1 cellular context compared by ENCODE assay signal in the genomic region with DNA sequence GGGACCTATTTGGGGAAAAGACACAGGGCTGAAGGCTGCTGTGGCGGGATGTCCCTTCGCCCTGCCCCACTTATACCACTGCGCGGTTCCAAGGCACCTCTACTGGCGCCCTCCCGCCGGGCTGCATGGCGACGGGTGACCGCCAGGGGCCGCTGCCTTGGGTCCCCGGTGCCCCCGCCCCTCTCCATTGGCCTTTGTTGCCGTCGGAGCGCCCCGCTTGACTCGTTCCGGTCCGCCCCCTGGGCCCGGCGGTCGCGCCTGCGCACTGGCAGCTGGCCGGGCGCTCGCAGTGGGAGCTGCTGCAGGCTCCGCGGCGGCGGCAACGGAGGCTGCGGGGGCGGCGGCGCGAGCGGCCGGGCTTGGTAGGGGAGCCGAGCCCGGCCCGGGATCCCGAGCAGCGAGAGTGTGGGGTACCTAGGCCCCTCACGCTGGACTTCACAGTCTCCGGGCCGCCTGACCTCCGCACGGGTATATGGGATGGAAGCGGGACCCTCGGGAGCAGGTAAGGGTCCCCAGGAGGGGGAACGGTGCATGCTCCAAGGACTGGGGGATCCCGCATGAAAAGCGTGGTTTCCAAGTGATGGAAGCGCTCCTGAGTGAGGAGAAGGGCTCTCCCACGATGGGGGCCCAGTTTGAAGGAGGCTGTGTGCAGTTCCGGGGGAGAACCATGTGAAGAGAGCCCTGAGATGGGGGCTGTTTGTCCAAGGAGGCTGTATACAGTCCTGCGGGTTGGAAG.
TF ChIP-seq lines count a peak whose summit lies in the region.

A gene (plus strand): TSS at position 265 of the 736 bp plus-strand sequence. CDS start 213 bp downstream, at position 478.

TF ChIP-seq in HEK293, 187 proteins besides CTCF, POLR2A, EP300 and RAD21 (continued from another document and continues in another):
- TF ChIP-seq, protein P1, sequence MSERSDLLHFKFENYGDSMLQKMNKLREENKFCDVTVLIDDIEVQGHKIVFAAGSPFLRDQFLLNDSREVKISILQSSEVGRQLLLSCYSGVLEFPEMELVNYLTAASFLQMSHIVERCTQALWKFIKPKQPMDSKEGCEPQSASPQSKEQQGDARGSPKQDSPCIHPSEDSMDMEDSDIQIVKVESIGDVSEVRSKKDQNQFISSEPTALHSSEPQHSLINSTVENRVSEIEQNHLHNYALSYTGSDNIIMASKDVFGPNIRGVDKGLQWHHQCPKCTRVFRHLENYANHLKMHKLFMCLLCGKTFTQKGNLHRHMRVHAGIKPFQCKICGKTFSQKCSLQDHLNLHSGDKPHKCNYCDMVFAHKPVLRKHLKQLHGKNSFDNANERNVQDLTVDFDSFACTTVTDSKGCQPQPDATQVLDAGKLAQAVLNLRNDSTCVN (tag by site-specific recombination; optimal IDR thresholded peaks at IDR 0.05) = peak; percentile 53
- TF ChIP-seq, protein P2, sequence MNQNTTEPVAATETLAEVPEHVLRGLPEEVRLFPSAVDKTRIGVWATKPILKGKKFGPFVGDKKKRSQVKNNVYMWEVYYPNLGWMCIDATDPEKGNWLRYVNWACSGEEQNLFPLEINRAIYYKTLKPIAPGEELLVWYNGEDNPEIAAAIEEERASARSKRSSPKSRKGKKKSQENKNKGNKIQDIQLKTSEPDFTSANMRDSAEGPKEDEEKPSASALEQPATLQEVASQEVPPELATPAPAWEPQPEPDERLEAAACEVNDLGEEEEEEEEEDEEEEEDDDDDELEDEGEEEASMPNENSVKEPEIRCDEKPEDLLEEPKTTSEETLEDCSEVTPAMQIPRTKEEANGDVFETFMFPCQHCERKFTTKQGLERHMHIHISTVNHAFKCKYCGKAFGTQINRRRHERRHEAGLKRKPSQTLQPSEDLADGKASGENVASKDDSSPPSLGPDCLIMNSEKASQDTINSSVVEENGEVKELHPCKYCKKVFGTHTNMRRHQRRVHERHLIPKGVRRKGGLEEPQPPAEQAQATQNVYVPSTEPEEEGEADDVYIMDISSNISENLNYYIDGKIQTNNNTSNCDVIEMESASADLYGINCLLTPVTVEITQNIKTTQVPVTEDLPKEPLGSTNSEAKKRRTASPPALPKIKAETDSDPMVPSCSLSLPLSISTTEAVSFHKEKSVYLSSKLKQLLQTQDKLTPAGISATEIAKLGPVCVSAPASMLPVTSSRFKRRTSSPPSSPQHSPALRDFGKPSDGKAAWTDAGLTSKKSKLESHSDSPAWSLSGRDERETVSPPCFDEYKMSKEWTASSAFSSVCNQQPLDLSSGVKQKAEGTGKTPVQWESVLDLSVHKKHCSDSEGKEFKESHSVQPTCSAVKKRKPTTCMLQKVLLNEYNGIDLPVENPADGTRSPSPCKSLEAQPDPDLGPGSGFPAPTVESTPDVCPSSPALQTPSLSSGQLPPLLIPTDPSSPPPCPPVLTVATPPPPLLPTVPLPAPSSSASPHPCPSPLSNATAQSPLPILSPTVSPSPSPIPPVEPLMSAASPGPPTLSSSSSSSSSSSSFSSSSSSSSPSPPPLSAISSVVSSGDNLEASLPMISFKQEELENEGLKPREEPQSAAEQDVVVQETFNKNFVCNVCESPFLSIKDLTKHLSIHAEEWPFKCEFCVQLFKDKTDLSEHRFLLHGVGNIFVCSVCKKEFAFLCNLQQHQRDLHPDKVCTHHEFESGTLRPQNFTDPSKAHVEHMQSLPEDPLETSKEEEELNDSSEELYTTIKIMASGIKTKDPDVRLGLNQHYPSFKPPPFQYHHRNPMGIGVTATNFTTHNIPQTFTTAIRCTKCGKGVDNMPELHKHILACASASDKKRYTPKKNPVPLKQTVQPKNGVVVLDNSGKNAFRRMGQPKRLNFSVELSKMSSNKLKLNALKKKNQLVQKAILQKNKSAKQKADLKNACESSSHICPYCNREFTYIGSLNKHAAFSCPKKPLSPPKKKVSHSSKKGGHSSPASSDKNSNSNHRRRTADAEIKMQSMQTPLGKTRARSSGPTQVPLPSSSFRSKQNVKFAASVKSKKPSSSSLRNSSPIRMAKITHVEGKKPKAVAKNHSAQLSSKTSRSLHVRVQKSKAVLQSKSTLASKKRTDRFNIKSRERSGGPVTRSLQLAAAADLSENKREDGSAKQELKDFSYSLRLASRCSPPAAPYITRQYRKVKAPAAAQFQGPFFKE (tag by site-specific recombination; IDR thresholded peaks at IDR 0.05; ENCODE audit: borderline replicate concordance) = 0 out of 2 replicates have a peak, but pooled peaks have one; percentile 65
- no peak for TF ChIP-seq TRIM28 (IDR thresholded peaks at IDR 0.05; ENCODE audit: borderline replicate concordance, low read length)
- TF ChIP-seq, protein P3, sequence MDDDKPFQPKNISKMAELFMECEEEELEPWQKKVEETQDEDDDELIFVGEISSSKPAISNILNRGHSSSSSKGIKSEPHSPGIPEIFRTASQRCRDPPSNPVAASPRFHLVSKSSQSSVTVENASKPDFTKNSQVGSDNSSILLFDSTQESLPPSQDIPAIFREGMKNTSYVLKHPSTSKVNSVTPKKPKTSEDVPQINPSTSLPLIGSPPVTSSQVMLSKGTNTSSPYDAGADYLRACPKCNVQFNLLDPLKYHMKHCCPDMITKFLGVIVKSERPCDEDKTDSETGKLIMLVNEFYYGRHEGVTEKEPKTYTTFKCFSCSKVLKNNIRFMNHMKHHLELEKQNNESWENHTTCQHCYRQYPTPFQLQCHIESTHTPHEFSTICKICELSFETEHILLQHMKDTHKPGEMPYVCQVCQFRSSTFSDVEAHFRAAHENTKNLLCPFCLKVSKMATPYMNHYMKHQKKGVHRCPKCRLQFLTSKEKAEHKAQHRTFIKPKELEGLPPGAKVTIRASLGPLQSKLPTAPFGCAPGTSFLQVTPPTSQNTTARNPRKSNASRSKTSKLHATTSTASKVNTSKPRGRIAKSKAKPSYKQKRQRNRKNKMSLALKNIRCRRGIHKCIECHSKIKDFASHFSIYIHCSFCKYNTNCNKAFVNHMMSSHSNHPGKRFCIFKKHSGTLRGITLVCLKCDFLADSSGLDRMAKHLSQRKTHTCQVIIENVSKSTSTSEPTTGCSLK (tag by site-specific recombination; IDR thresholded peaks at IDR 0.05) = no peak
- TF ChIP-seq GLIS1 (tag by site-specific recombination; IDR thresholded peaks at IDR 0.05) = peak; percentile 83
- peak; percentile 58; the same call in 1 of the 2 replicates for TF ChIP-seq ZFP69B (tag by site-specific recombination; IDR thresholded peaks at IDR 0.05)
- TF ChIP-seq, protein P4, sequence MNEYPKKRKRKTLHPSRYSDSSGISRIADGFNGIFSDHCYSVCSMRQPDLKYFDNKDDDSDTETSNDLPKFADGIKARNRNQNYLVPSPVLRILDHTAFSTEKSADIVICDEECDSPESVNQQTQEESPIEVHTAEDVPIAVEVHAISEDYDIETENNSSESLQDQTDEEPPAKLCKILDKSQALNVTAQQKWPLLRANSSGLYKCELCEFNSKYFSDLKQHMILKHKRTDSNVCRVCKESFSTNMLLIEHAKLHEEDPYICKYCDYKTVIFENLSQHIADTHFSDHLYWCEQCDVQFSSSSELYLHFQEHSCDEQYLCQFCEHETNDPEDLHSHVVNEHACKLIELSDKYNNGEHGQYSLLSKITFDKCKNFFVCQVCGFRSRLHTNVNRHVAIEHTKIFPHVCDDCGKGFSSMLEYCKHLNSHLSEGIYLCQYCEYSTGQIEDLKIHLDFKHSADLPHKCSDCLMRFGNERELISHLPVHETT (tag by site-specific recombination; IDR thresholded peaks at IDR 0.05) = peak; percentile 25; the same call in 1 of the 2 replicates
- TF ChIP-seq, protein P5, sequence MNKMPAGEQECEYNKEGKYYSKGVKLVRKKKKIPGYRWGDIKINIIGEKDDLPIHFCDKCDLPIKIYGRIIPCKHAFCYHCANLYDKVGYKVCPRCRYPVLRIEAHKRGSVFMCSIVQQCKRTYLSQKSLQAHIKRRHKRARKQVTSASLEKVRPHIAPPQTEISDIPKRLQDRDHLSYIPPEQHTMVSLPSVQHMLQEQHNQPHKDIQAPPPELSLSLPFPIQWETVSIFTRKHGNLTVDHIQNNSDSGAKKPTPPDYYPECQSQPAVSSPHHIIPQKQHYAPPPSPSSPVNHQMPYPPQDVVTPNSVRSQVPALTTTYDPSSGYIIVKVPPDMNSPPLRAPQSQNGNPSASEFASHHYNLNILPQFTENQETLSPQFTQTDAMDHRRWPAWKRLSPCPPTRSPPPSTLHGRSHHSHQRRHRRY (tag by site-specific recombination; IDR thresholded peaks at IDR 0.05) = no peak
- TF ChIP-seq ZNF223 (tag by site-specific recombination; IDR thresholded peaks at IDR 0.05) = no peak
- peak; percentile 55 for TF ChIP-seq SP7 (tag by site-specific recombination; IDR thresholded peaks at IDR 0.05)
- TF ChIP-seq ZNF600 (tag by site-specific recombination; IDR thresholded peaks at IDR 0.05) = no peak
- TF ChIP-seq KLF9 (tag by site-specific recombination; IDR thresholded peaks at IDR 0.05; ENCODE audit: low read depth) = peak; percentile 86
- TF ChIP-seq, protein P6, sequence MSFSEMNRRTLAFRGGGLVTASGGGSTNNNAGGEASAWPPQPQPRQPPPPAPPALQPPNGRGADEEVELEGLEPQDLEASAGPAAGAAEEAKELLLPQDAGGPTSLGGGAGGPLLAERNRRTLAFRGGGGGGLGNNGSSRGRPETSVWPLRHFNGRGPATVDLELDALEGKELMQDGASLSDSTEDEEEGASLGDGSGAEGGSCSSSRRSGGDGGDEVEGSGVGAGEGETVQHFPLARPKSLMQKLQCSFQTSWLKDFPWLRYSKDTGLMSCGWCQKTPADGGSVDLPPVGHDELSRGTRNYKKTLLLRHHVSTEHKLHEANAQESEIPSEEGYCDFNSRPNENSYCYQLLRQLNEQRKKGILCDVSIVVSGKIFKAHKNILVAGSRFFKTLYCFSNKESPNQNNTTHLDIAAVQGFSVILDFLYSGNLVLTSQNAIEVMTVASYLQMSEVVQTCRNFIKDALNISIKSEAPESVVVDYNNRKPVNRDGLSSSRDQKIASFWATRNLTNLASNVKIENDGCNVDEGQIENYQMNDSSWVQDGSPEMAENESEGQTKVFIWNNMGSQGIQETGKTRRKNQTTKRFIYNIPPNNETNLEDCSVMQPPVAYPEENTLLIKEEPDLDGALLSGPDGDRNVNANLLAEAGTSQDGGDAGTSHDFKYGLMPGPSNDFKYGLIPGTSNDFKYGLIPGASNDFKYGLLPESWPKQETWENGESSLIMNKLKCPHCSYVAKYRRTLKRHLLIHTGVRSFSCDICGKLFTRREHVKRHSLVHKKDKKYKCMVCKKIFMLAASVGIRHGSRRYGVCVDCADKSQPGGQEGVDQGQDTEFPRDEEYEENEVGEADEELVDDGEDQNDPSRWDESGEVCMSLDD (tag by site-specific recombination; IDR thresholded peaks at IDR 0.05) = peak; percentile 94
- no peak for TF ChIP-seq ZNF169 (tag by site-specific recombination; IDR thresholded peaks at IDR 0.05)
- TF ChIP-seq KLF16 (tag by site-specific recombination; IDR thresholded peaks at IDR 0.05) = peak; percentile 89
- TF ChIP-seq ZNF248 (tag by site-specific recombination; IDR thresholded peaks at IDR 0.05) = no peak
- TF ChIP-seq ZNF404 (tag by site-specific recombination; IDR thresholded peaks at IDR 0.05) = no peak
- TF ChIP-seq ZNF677 (tag by site-specific recombination; IDR thresholded peaks at IDR 0.05) = no peak
- TF ChIP-seq, protein P7, sequence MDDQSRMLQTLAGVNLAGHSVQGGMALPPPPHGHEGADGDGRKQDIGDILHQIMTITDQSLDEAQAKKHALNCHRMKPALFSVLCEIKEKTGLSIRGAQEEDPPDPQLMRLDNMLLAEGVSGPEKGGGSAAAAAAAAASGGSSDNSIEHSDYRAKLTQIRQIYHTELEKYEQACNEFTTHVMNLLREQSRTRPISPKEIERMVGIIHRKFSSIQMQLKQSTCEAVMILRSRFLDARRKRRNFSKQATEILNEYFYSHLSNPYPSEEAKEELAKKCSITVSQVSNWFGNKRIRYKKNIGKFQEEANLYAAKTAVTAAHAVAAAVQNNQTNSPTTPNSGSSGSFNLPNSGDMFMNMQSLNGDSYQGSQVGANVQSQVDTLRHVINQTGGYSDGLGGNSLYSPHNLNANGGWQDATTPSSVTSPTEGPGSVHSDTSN (CRISPR knock-in tag; IDR thresholded peaks at IDR 0.05) = peak; percentile 50; the same call in 1 of the 2 replicates
- TF ChIP-seq MEIS1 (CRISPR knock-in tag; IDR thresholded peaks at IDR 0.05; ENCODE audit: borderline replicate concordance) = no peak
- TF ChIP-seq, protein P8, sequence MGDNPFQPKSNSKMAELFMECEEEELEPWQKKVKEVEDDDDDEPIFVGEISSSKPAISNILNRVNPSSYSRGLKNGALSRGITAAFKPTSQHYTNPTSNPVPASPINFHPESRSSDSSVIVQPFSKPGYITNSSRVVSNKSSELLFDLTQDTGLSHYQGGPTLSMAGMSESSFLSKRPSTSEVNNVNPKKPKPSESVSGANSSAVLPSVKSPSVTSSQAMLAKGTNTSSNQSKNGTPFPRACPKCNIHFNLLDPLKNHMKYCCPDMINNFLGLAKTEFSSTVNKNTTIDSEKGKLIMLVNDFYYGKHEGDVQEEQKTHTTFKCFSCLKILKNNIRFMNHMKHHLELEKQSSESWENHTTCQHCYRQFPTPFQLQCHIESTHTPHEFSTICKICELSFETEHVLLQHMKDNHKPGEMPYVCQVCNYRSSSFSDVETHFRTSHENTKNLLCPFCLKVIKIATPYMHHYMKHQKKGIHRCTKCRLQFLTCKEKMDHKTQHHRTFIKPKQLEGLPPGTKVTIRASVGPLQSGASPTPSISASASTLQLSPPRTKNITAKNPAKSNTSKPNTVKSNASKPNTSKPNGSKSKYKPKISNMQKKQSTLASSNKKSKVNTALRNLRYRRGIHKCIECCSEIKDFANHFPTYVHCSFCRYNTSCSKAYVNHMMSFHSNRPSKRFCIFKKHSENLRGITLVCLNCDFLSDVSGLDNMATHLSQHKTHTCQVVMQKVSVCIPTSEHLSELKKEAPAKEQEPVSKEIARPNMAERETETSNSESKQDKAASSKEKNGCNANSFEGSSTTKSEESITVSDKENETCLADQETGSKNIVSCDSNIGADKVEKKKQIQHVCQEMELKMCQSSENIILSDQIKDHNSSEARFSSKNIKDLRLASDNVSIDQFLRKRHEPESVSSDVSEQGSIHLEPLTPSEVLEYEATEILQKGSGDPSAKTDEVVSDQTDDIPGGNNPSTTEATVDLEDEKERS (tag by site-specific recombination; IDR thresholded peaks at IDR 0.05) = no peak
- TF ChIP-seq ZNF23 (tag by site-specific recombination; IDR thresholded peaks at IDR 0.05; ENCODE audit: borderline replicate concordance) = no peak
- peak; percentile 70 for TF ChIP-seq SP2 (tag by site-specific recombination; IDR thresholded peaks at IDR 0.05)
- TF ChIP-seq ZSCAN23 (tag by site-specific recombination; IDR thresholded peaks at IDR 0.05) = no peak
- TF ChIP-seq, protein P9, sequence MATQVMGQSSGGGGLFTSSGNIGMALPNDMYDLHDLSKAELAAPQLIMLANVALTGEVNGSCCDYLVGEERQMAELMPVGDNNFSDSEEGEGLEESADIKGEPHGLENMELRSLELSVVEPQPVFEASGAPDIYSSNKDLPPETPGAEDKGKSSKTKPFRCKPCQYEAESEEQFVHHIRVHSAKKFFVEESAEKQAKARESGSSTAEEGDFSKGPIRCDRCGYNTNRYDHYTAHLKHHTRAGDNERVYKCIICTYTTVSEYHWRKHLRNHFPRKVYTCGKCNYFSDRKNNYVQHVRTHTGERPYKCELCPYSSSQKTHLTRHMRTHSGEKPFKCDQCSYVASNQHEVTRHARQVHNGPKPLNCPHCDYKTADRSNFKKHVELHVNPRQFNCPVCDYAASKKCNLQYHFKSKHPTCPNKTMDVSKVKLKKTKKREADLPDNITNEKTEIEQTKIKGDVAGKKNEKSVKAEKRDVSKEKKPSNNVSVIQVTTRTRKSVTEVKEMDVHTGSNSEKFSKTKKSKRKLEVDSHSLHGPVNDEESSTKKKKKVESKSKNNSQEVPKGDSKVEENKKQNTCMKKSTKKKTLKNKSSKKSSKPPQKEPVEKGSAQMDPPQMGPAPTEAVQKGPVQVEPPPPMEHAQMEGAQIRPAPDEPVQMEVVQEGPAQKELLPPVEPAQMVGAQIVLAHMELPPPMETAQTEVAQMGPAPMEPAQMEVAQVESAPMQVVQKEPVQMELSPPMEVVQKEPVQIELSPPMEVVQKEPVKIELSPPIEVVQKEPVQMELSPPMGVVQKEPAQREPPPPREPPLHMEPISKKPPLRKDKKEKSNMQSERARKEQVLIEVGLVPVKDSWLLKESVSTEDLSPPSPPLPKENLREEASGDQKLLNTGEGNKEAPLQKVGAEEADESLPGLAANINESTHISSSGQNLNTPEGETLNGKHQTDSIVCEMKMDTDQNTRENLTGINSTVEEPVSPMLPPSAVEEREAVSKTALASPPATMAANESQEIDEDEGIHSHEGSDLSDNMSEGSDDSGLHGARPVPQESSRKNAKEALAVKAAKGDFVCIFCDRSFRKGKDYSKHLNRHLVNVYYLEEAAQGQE (tag by site-specific recombination; IDR thresholded peaks at IDR 0.05) = 0 out of 2 replicates have a peak, but pooled peaks have one; percentile 30
